ENCODE assay signal across 9 cellular contexts in the genomic region with DNA sequence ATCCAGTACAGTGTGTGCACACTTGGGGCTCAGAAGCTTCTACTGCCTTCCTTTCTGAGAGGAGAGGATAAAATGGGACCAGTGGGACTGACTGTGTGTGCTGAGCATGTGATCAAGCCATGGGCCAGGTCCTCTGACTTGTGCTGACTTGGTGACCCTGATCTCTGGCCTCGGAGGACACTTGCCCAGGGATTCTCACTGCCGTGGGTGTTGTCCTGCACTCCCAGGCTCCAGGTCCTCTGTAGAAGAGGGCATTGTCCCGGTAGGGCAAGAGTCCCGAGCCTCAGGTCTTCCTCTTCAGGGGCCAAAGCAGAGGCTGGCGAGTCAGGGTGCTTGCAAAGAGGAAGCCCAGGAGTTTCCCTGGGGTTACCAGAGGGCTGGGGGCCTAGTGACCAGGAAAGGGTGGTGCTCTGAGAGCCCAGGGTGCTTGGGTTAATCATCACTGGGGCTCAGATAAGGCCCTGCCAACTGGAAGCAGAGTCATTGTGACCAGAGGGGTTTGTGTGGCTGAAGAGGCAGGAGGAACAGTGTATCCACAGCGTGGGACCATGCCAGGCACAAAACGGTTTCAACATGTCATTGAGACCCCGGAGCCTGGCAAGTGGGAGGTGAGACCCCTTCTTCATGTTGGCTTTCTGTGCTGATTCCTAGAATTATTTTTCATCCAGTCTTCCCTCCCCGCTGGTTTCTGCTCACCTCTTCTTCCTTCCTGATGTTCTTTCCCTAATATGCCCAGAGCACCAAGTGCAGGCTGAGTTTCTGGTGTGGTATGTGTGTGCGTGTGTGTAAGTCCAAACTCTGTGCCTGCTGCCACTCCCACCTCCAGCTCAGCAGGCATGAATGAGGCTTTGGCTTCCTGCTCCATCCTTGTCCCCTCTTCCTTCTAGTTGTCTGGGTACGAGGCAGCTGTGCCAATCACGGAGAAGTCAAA. TPM values are rescaled to one million over a fixed set of nuclear protein-coding genes. Genes with fewer than 3 reads are reported as not detected.
DNase-seq lines count a peak whose midpoint lies in the region; ATAC-seq and TF ChIP-seq lines count a peak whose summit lies in the region.
"Had no signal": no experiment of that assay in that cellular context is flagged by ENCODE, and none has a peak within 500 bp of the region (broad histone marks: within the 10 kb centered on the region; RNA-seq: fewer than 3 reads in every experiment).

A gene with protein sequence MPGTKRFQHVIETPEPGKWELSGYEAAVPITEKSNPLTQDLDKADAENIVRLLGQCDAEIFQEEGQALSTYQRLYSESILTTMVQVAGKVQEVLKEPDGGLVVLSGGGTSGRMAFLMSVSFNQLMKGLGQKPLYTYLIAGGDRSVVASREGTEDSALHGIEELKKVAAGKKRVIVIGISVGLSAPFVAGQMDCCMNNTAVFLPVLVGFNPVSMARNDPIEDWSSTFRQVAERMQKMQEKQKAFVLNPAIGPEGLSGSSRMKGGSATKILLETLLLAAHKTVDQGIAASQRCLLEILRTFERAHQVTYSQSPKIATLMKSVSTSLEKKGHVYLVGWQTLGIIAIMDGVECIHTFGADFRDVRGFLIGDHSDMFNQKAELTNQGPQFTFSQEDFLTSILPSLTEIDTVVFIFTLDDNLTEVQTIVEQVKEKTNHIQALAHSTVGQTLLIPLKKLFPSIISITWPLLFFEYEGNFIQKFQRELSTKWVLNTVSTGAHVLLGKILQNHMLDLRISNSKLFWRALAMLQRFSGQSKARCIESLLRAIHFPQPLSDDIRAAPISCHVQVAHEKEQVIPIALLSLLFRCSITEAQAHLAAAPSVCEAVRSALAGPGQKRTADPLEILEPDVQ (plus strand): TSS at position 483 of the 931 bp plus-strand sequence. CDS start 66 bp downstream, at position 549.

- no peak within 1 kb of the TSS for H3K9ac ChIP-seq in iPS-18a (ENCODE audit: low read length)
- H3K9ac ChIP-seq in MM.1S (ENCODE audit: low read length) = no peak within 1 kb of the TSS

- ATAC-seq in left cardiac atrium = peak; percentile 24 to 31
- ATAC-seq in Right ventricle myocardium inferior = no peak
- ATAC-seq in upper lobe of right lung = peak; percentile 40
- no peak for ATAC-seq in HG02610 (IDR thresholded peaks at IDR 0.05; ENCODE audit: unreplicated experiment)

- intact Hi-C loops in left cardiac atrium (cut with DNase I) = loop anchor here in 1 of 2 donors (10.0 kb wide), 1 partner anchor 88 kb away; a partner anchor contains a TSS
- intact Hi-C loops in Right ventricle myocardium inferior (cut with DNase I) = no loop called here
- intact Hi-C loops in activated T-helper 2 cell treated with anti-CD3 and anti-CD28 coated beads, Interferon-gamma antibody, Interleukin-2, Interleukin-4, amounts not matched to agents 10 μg/mL and 5 μg/mL and 100 μg/mL, durations not matched to agents 14 hours and 24 hours and 36 hours (cut with micrococcal nuclease) = loop anchor here (10.0 kb wide), 1 partner anchor 88 kb away; a partner anchor contains a TSS
- intact Hi-C loops in upper lobe of right lung (cut with DNase I) = no loop called here

- no peak within 1 kb of the TSS for H3K27ac Mint-ChIP-seq in activated T-helper 2 cell treated with anti-CD3 and anti-CD28 coated beads, Interferon-gamma antibody, Interleukin-2, Interleukin-4, amounts not matched to agents 10 μg/mL and 5 μg/mL and 100 μg/mL, durations not matched to agents 14 hours and 24 hours and 36 hours

- H3K36me3 ChIP-seq in iPS-18a (ENCODE audit: control insufficient read depth, low read depth, low read length) = no peaks in the 10 kb centered on the region
- no peaks in the 10 kb centered on the region for H3K36me3 ChIP-seq in upper lobe of right lung
- H3K36me3 ChIP-seq in MM.1S (replicated peaks; ENCODE audit: insufficient read depth, low read length) = no peaks in the 10 kb centered on the region

- no peaks in the 10 kb centered on the region for H3K4me1 ChIP-seq in iPS-18a (ENCODE audit: control insufficient read depth, low read depth, low read length)
- H3K4me1 ChIP-seq in upper lobe of right lung = peaks cover 11% of the 10 kb centered on the region
- H3K4me1 ChIP-seq in MM.1S (ENCODE audit: low read length) = no peaks in the 10 kb centered on the region

- H3K4me3 Mint-ChIP-seq in activated T-helper 2 cell treated with anti-CD3 and anti-CD28 coated beads, Interferon-gamma antibody, Interleukin-2, Interleukin-4, amounts not matched to agents 10 μg/mL and 5 μg/mL and 100 μg/mL, durations not matched to agents 14 hours and 24 hours and 36 hours (ENCODE audit: low read depth) = peak within 1 kb of the TSS; percentile 73

- no peaks in the 10 kb centered on the region for H3K9me2 ChIP-seq in MM.1S (replicated peaks; ENCODE audit: insufficient read depth, low read length)

- H2AFZ ChIP-seq in MM.1S (ENCODE audit: low read length) = no peak within 1 kb of the TSS

- no peak within 1 kb of the TSS for H3K4me2 ChIP-seq in MM.1S (ENCODE audit: low read depth, low read length)

- H3K27me3 ChIP-seq in iPS-18a (ENCODE audit: control insufficient read depth, insufficient read depth, low read length) = peaks cover 37% of the 10 kb centered on the region
- H3K27me3 ChIP-seq in upper lobe of right lung = peaks cover 4% of the 10 kb centered on the region
- peaks cover 13% of the 10 kb centered on the region for H3K27me3 ChIP-seq in MM.1S (replicated peaks; ENCODE audit: insufficient read depth, low read length)

- H3K4me3 ChIP-seq in iPS-18a (ENCODE audit: low read length) (peak within 1 kb of the TSS; percentile 76), upper lobe of right lung (no peak within 1 kb of the TSS), MM.1S (ENCODE audit: low read length) (no peak within 1 kb of the TSS)

- H3K9me3 Mint-ChIP-seq in activated T-helper 2 cell treated with anti-CD3 and anti-CD28 coated beads, Interferon-gamma antibody, Interleukin-2, Interleukin-4, amounts not matched to agents 10 μg/mL and 5 μg/mL and 100 μg/mL, durations not matched to agents 14 hours and 24 hours and 36 hours = no peaks in the 10 kb centered on the region

- H3K27ac ChIP-seq in iPS-18a (ENCODE audit: low read length) (no peak within 1 kb of the TSS), upper lobe of right lung (no peak within 1 kb of the TSS), MM.1S (ENCODE audit: low read length) (no peak within 1 kb of the TSS)

- H3K79me2 ChIP-seq in MM.1S (ENCODE audit: low read length) = no peaks in the 10 kb centered on the region

- H3K9me3 ChIP-seq in iPS-18a (ENCODE audit: control insufficient read depth, low read depth, low read length) = no peaks in the 10 kb centered on the region
- no peaks in the 10 kb centered on the region for H3K9me3 ChIP-seq in upper lobe of right lung
- no peaks in the 10 kb centered on the region for H3K9me3 ChIP-seq in MM.1S (replicated peaks; ENCODE audit: insufficient read depth, low read length)

- peaks cover 4% of the 10 kb centered on the region for H3K4me1 Mint-ChIP-seq in activated T-helper 2 cell treated with anti-CD3 and anti-CD28 coated beads, Interferon-gamma antibody, Interleukin-2, Interleukin-4, amounts not matched to agents 10 μg/mL and 5 μg/mL and 100 μg/mL, durations not matched to agents 14 hours and 24 hours and 36 hours (ENCODE audit: low read depth)

- H3F3A ChIP-seq in MM.1S (ENCODE audit: insufficient read depth, low read length) = no peaks in the 10 kb centered on the region

- no peaks in the 10 kb centered on the region for H3K36me3 Mint-ChIP-seq in activated T-helper 2 cell treated with anti-CD3 and anti-CD28 coated beads, Interferon-gamma antibody, Interleukin-2, Interleukin-4, amounts not matched to agents 10 μg/mL and 5 μg/mL and 100 μg/mL, durations not matched to agents 14 hours and 24 hours and 36 hours (ENCODE audit: low read depth)

- H3K27me3 Mint-ChIP-seq in activated T-helper 2 cell treated with anti-CD3 and anti-CD28 coated beads, Interferon-gamma antibody, Interleukin-2, Interleukin-4, amounts not matched to agents 10 μg/mL and 5 μg/mL and 100 μg/mL, durations not matched to agents 14 hours and 24 hours and 36 hours (ENCODE audit: low read depth) = peaks cover 58% of the 10 kb centered on the region

- DNase-seq in left cardiac atrium (peak; percentile 38), Right ventricle myocardium inferior (ENCODE audit: missing footprints) (no peak), upper lobe of right lung (no peak), MM.1S (no peak), NCI-H524 treated with DMSO at 0.1 percent for 48 hours (lab: John Stamatoyannopoulos, UW) (no peak)
- no peak for DNase-seq in activated T-helper 2 cell treated with anti-CD3 and anti-CD28 coated beads, Interferon-gamma antibody, Interleukin-2, Interleukin-4, amounts not matched to agents 10 μg/mL and 5 μg/mL and 100 μg/mL, durations not matched to agents 14 hours and 24 hours and 36 hours (ENCODE audit: low spot score)
- DNase-seq: DND-41 had no signal

- no peaks in the 10 kb centered on the region for H4K20me1 ChIP-seq in MM.1S (ENCODE audit: insufficient read depth, low read length)

- TF ChIP-seq CTCF in upper lobe of right lung (IDR thresholded peaks at IDR 0.05) (no peak), MM.1S (IDR thresholded peaks at IDR 0.05; ENCODE audit: low read length) (no peak)

RNA-seq across cellular contexts. Expression of the gene that starts here (rescaled TPM):
- 1 to 10 TPM; 1.1 to 1.2 TPM for total RNA-seq in left cardiac atrium
- not detected for total RNA-seq in Right ventricle myocardium inferior
- not detected in 2 replicates for total RNA-seq in activated T-helper 2 cell treated with anti-CD3 and anti-CD28 coated beads, Interferon-gamma antibody, Interleukin-2, Interleukin-4, amounts not matched to agents 10 μg/mL and 5 μg/mL and 100 μg/mL, durations not matched to agents 14 hours and 24 hours and 36 hours
- not detected for total RNA-seq in upper lobe of right lung

Comparison
In these comparisons a context has a peak if more than half of its experiments do, and no peak if none do; other contexts are left out.
1. ATAC-seq: peak in left cardiac atrium (2 of 2); none in Right ventricle myocardium inferior (single experiment) and HG02610 (single experiment).
2. Peak in ATAC-seq in upper lobe of right lung; RNA of the gene not detected or under 1 TPM.